In genomic region chr2:120227111-120227991, GRCh38 we compare ENCODE assay signal across 1 cellular context.
TF ChIP-seq lines count a peak whose summit lies in the region.

No MANE protein-coding gene starts in this region.

TF ChIP-seq in HepG2, 621 proteins besides CTCF, POLR2A, EP300 and RAD21 (continued from another document and continues in another):
- peak in 1 of 2 experiments; percentile 36; a peak in 1 of 4 replicates for TF ChIP-seq ATF4 (CRISPR knock-in tag; IDR thresholded peaks at IDR 0.05)
- no peak for TF ChIP-seq ZNF772 (CRISPR knock-in tag; IDR thresholded peaks at IDR 0.05)
- TF ChIP-seq MIXL1 (CRISPR knock-in tag; IDR thresholded peaks at IDR 0.05), result no peak
- TF ChIP-seq ZNF589 (CRISPR knock-in tag; conservative IDR thresholded peaks at IDR 0.05), result peak; percentile 63; the same call in 1 of the 2 replicates
- no peak for TF ChIP-seq RBFOX2 (IDR thresholded peaks at IDR 0.05; ENCODE audit: low read depth, low read length)
- TF ChIP-seq ZFP36L1 (CRISPR knock-in tag; IDR thresholded peaks at IDR 0.05), result no peak
- TF ChIP-seq ZNF816 (CRISPR knock-in tag; IDR thresholded peaks at IDR 0.05; ENCODE audit: borderline replicate concordance), result no peak
- TF ChIP-seq ZEB1 (IDR thresholded peaks at IDR 0.05; ENCODE audit: insufficient replicate concordance, low read depth), result no peak
- TF ChIP-seq IRF9 (CRISPR knock-in tag; IDR thresholded peaks at IDR 0.05; ENCODE audit: borderline replicate concordance), result 0 out of 2 replicates have a peak, but pooled peaks have one; percentile 44
- TF ChIP-seq FOXO4 (CRISPR knock-in tag; conservative IDR thresholded peaks at IDR 0.05), result no peak
- TF ChIP-seq MAZ (IDR thresholded peaks at IDR 0.05; ENCODE audit: borderline replicate concordance, low read depth, low read length), result no peak
- no peak for TF ChIP-seq MAZ (CRISPR knock-in tag; IDR thresholded peaks at IDR 0.05; ENCODE audit: low read depth)
- peak; percentile 8 for TF ChIP-seq TEAD3 (CRISPR knock-in tag; optimal IDR thresholded peaks at IDR 0.05; ENCODE audit: borderline replicate concordance)
- peak; percentile 39; the same call in 1 of the 2 replicates for TF ChIP-seq ETV5 (CRISPR knock-in tag; IDR thresholded peaks at IDR 0.05; ENCODE audit: borderline replicate concordance)
- TF ChIP-seq TRIM24 (CRISPR knock-in tag; IDR thresholded peaks at IDR 0.05), result no peak
- TF ChIP-seq ELF1 (CRISPR knock-in tag; IDR thresholded peaks at IDR 0.05), result no peak
- TF ChIP-seq DZIP1 (CRISPR knock-in tag; IDR thresholded peaks at IDR 0.05), result no peak
- TF ChIP-seq NONO (IDR thresholded peaks at IDR 0.05), result no peak
- TF ChIP-seq NONO (CRISPR knock-in tag; conservative IDR thresholded peaks at IDR 0.05), result peak; percentile 77
- TF ChIP-seq ZNF367 (CRISPR knock-in tag; IDR thresholded peaks at IDR 0.05; ENCODE audit: borderline replicate concordance), result no peak
- 0 out of 2 replicates have a peak, but pooled peaks have one; percentile 72 for TF ChIP-seq HOXA7 (CRISPR knock-in tag; IDR thresholded peaks at IDR 0.05)
- TF ChIP-seq GATAD2A (CRISPR knock-in tag; IDR thresholded peaks at IDR 0.05), result peak; percentile 38; the same call in 1 of the 2 replicates
- 0 out of 2 replicates have a peak, but pooled peaks have one; percentile 32 for TF ChIP-seq KDM5B (CRISPR knock-in tag; IDR thresholded peaks at IDR 0.05; ENCODE audit: borderline replicate concordance)
- TF ChIP-seq ZNF292 (CRISPR knock-in tag; IDR thresholded peaks at IDR 0.05; ENCODE audit: borderline replicate concordance, low read depth), result 0 out of 2 replicates have a peak, but pooled peaks have one; percentile 21
- TF ChIP-seq THAP11 (CRISPR knock-in tag; IDR thresholded peaks at IDR 0.05), result peak; percentile 18; the same call in 1 of the 2 replicates
- TF ChIP-seq ARNT (IDR thresholded peaks at IDR 0.05), result no peak
- TF ChIP-seq ZNF780A (CRISPR knock-in tag; IDR thresholded peaks at IDR 0.05), result peak; percentile 62; the same call in 1 of the 2 replicates
- peak; percentile 64 for TF ChIP-seq SKIL (CRISPR knock-in tag; IDR thresholded peaks at IDR 0.05; ENCODE audit: borderline replicate concordance)
- TF ChIP-seq YY1 (IDR thresholded peaks at IDR 0.05; ENCODE audit: insufficient read depth, insufficient replicate concordance, low read depth, low read length), result no peak
- TF ChIP-seq RORA (CRISPR knock-in tag; IDR thresholded peaks at IDR 0.05), result no peak
- 0 out of 2 replicates have a peak, but pooled peaks have one; percentile 32 for TF ChIP-seq SAFB2 (CRISPR knock-in tag; IDR thresholded peaks at IDR 0.05; ENCODE audit: borderline replicate concordance, low read depth)
- TF ChIP-seq SOX13 (IDR thresholded peaks at IDR 0.05), result no peak; the same call in 1 of the 2 replicates
- peak in 1 of 2 experiments; percentile 54; a peak in 1 of 4 replicates for TF ChIP-seq SOX13 (CRISPR knock-in tag; conservative IDR thresholded peaks at IDR 0.05 in 1 of 2, IDR thresholded peaks at IDR 0.05 in 1 of 2)
- TF ChIP-seq ARID5B (CRISPR knock-in tag; IDR thresholded peaks at IDR 0.05), result 0 out of 2 replicates have a peak, but pooled peaks have one; percentile 36
- 0 out of 2 replicates have a peak, but pooled peaks have one; percentile 15 for TF ChIP-seq GATAD1 (CRISPR knock-in tag; IDR thresholded peaks at IDR 0.05)
- no peak for TF ChIP-seq KLF16 (CRISPR knock-in tag; IDR thresholded peaks at IDR 0.05)
- 0 out of 2 replicates have a peak, but pooled peaks have one; percentile 38 for TF ChIP-seq ZC3H13 (CRISPR knock-in tag; IDR thresholded peaks at IDR 0.05)
- TF ChIP-seq SOX6 (IDR thresholded peaks at IDR 0.05), result no peak
- TF ChIP-seq SOX6 (CRISPR knock-in tag; IDR thresholded peaks at IDR 0.05), result peak; percentile 71
- TF ChIP-seq PATZ1 (CRISPR knock-in tag; IDR thresholded peaks at IDR 0.05), result peak; percentile 65
- TF ChIP-seq ZBTB2 (CRISPR knock-in tag; IDR thresholded peaks at IDR 0.05; ENCODE audit: low read depth), result peak; percentile 49; the same call in 1 of the 2 replicates
- TF ChIP-seq HNF4A (CRISPR knock-in tag; IDR thresholded peaks at IDR 0.05), result peak; percentile 47
- 0 out of 2 replicates have a peak, but pooled peaks have one; percentile 15 for TF ChIP-seq PHF21A (CRISPR knock-in tag; IDR thresholded peaks at IDR 0.05)
- peak; percentile 32; the same call in 1 of the 2 replicates for TF ChIP-seq HDAC2 (CRISPR knock-in tag; IDR thresholded peaks at IDR 0.05)
- 0 out of 2 replicates have a peak, but pooled peaks have one; percentile 45 for TF ChIP-seq MTERF4 (CRISPR knock-in tag; IDR thresholded peaks at IDR 0.05)
- TF ChIP-seq PPARG (CRISPR knock-in tag; conservative IDR thresholded peaks at IDR 0.05), result 0 out of 2 replicates have a peak, but pooled peaks have one; percentile 15
